Comparison of ENCODE assay signal across 18 cellular contexts in the genomic region with DNA sequence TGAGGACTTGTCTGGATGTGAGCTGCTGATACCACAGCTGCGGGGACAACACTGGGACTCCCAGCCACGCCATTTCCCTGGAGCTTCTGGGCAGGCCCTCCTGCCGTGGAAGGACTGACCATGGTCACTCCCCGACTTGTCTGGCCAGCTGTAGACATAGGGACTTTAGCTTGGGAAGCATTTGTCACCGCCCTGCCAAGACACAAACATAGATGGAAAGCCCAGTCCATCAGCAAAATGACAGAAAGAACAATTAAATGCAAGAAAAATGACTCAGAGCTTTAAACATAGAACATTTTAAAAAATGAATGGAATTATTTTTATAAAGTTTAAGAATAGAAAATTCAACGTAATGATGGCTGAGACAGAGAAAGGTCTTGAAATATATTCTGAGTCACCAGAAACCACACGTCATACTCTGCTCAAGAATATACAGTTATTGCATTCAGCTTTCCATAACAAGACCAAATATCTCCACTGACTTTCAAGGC.
DNase-seq lines count a peak whose midpoint lies in the region; ATAC-seq and TF ChIP-seq lines count a peak whose summit lies in the region.
"Had no signal": no experiment of that assay in that cellular context is flagged by ENCODE, and none has a peak within 500 bp of the region (broad histone marks: within the 10 kb centered on the region; RNA-seq: fewer than 3 reads in every experiment).

No MANE protein-coding gene starts in this region.

- TF ChIP-seq CTCF in fibroblast of pulmonary artery (IDR thresholded peaks at IDR 0.05; ENCODE audit: low read length, missing control alignments) = no peak

- H3K27ac ChIP-seq in angular gyrus (ENCODE audit: low read depth, low read length) = peak overlapping the region; percentile 10
- H3K27ac ChIP-seq: adrenal gland, KMS-11 had no signal

- H3K4me3 ChIP-seq in fibroblast of pulmonary artery (replicated peaks; ENCODE audit: low read depth, low read length) = no peak overlapping the region
- H3K4me3 ChIP-seq: adrenal gland, heart right ventricle had no signal

- DNase-seq in GM03348 (ENCODE audit: low spot score) (peak; percentile 50), fibroblast of pulmonary artery (ENCODE audit: low read depth) (peak; percentile 72), stromal cell of bone marrow (ENCODE audit: low read depth) (peak; percentile 73), GM19238 (ENCODE audit: insufficient read length, low spot score) (no peak)
- no peak for DNase-seq in effector CD4-positive, alpha-beta T cell
- DNase-seq: activated CD4-positive, alpha-beta T cell treated with anti-CD3 and anti-CD28 coated beads, Interleukin-2, amount 50 U/mL, for 1 hour; adrenal gland; CD8-positive, alpha-beta memory T cell; effector memory CD8-positive, alpha-beta T cell; heart right ventricle; left cardiac atrium; naive B cell; NCI-H1436 treated with DMSO at 0.1 percent for 48 hours; stimulated activated CD4-positive, alpha-beta T cell treated with anti-CD3 and anti-CD28 coated beads, Interleukin-4, amount 100 ng/mL, for 24 hours had no signal

- ATAC-seq in esophagus mucosa = no peak
- ATAC-seq in HG03520 (IDR thresholded peaks at IDR 0.05; ENCODE audit: unreplicated experiment) = no peak
- ATAC-seq: effector memory CD8-positive, alpha-beta T cell; left cardiac atrium had no signal

Comparison
In these comparisons a context has a peak if more than half of its experiments do, and no peak if none do; other contexts are left out.
1. DNase-seq: peak in GM03348 (single experiment), fibroblast of pulmonary artery (single experiment) and stromal cell of bone marrow (single experiment); none in GM19238 (single experiment) and effector CD4-positive, alpha-beta T cell (single experiment).